8 cellular contexts compared by ENCODE assay signal in the genomic region with DNA sequence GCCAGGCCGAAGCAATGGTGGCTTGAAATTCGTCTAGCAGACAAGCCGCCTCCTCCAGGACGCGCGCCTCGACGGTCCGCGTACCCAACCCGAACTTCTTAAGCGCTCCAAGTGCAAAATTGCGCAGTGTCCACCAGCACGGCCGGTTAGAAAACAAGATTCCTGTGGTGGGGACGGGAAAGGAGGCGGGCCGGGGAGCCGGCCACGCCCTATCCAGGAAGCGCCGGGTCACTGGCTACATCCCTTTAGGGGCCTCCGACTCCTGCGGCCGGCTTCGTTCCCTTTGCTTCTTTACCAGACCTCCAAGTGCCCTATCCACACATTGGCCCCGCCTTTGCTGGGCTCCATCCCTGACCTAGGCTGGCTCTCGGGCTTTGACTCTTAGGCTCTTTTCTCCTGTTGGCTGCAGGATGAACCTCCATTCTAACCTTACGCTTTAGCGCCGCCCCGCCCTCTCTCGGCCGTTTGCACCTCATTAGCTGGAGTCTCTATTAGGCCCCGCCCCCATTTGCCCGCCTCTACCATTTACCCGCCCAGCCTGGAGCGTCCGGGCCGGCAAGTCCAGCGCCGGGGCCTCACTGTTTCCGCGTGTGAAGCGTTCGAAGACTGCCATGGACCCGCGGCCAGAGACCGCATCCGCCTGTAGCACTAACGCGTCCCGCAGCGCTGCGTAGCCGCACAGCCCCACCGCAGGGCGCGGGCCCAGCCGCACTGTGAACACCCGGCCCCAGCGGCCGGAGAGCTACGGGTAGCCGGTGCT. TPM values are rescaled to one million over a fixed set of nuclear protein-coding genes. Genes with fewer than 3 reads are reported as not detected.
DNase-seq lines count a peak whose midpoint lies in the region; ATAC-seq, FAIRE-seq and TF ChIP-seq lines count a peak whose summit lies in the region.
"Not testable (repeated sequence)": the region's sequence is repeated elsewhere in the genome, so short reads cannot be mapped to it uniquely, and the experiment has no call there.

No MANE protein-coding gene starts in this region.

- not testable (repeated sequence) for TF ChIP-seq RAD21 in GM12878 (IDR thresholded peaks at IDR 0.05; ENCODE audit: insufficient read depth, low read depth, low read length)

- peak overlapping the region; percentile 47; the same call in 1 of the 2 replicates for H3K4me3 ChIP-seq in GM12878
- peak overlapping the region; percentile 54 for H3K4me3 ChIP-seq in naive thymus-derived CD4-positive, alpha-beta T cell (ENCODE audit: low read length)

- not testable (repeated sequence) for BruUV-seq in GM12878 (replicated peaks; lab: Mats Ljungman, UMichigan)

- not testable (repeated sequence) for H3K27me3 ChIP-seq in GM12878 (replicated peaks in 1 of 2; ENCODE audit: control insufficient read depth in 2 of 2, insufficient read depth in 2 of 2, low read length in 1 of 2); naive thymus-derived CD4-positive, alpha-beta T cell (ENCODE audit: control insufficient read depth in 2 of 2, insufficient read depth in 2 of 2, low read length in 2 of 2)

- not testable (repeated sequence) for TF ChIP-seq POLR2A in GM12878 (IDR thresholded peaks at IDR 0.05; ENCODE audit: low read depth, low read length)

- DNase-seq in ELF-1 (ENCODE audit: low read depth, low spot score) = peak; percentile 97
- peak; percentile 69 for DNase-seq in HFFc6
- DNase-seq in NCI-H1930 (lab: John Stamatoyannopoulos, UW) = peak; percentile 29 to 56
- DNase-seq in UCSD-AML1 (lab: John Stamatoyannopoulos, UW; ENCODE audit: unreplicated experiment) = peak; percentile 72
- DNase-seq in GM12878 (ENCODE audit: low read depth, low spot score) = not testable (repeated sequence)
- DNase-seq in Right ventricle myocardium inferior (ENCODE audit: missing footprints) = peak; percentile 93
- DNase-seq in naive thymus-derived CD4-positive, alpha-beta T cell = peak in 6 of 9 donors; percentile 35 to 70 (median 52)
- peak in 44 of 49 donors; percentile 34 to 85 (median 64) for DNase-seq in substantia nigra (lab: John Stamatoyannopoulos, UW)

- intact Hi-C loops in GM12878 (cut with micrococcal nuclease; ENCODE audit: unreplicated experiment); naive thymus-derived CD4-positive, alpha-beta T cell (cut with micrococcal nuclease): not testable (repeated sequence)
- intact Hi-C loops in Right ventricle myocardium inferior (cut with DNase I) = loop anchor here (10.0 kb wide), 1 partner anchor 324 kb away; no protein-coding TSS in a partner anchor

- H3K27ac Mint-ChIP-seq in HFFc6 = peak overlapping the region; percentile 88
- peak overlapping the region; percentile 87 to 97 (median 90) for H3K27ac Mint-ChIP-seq in naive thymus-derived CD4-positive, alpha-beta T cell

- H3K9ac ChIP-seq in GM12878 (ENCODE audit: control insufficient read depth, insufficient read depth, low read length) = not testable (repeated sequence)

- peak overlapping the region; percentile 63 for H2AFZ ChIP-seq in GM12878 (ENCODE audit: control insufficient read depth, low read depth, low read length)

- SMC1A ChIA-PET in GM12878 (lab: Charles Lee; ENCODE audit: uncharacterized antibody, unreplicated experiment) = interaction anchor here (1.2 kb wide), 1 partner anchor 148 kb away, joined by 5 read pairs; no protein-coding TSS in a partner anchor

- peak overlapping the region; percentile 87 for H3K4me3 Mint-ChIP-seq in HFFc6
- peak overlapping the region; percentile 88 to 100 (median 94) for H3K4me3 Mint-ChIP-seq in naive thymus-derived CD4-positive, alpha-beta T cell

- not testable (repeated sequence) for TF ChIP-seq CTCF in HFFc6 (IDR thresholded peaks at IDR 0.05); GM12878 (IDR thresholded peaks at IDR 0.05 in 2 of 3, conservative IDR thresholded peaks at IDR 0.05 in 1 of 3; ENCODE audit: control insufficient read depth in 2 of 3, extremely low read depth in 1 of 3, insufficient read depth in 1 of 3, low read depth in 3 of 3, low read length in 3 of 3)

- CTCF ChIA-PET in GM12878 (lab: Yijun Ruan, JAX) = interaction anchor here (0.7 to 1.4 kb wide), 3 partner anchors 10 to 153 kb away, joined by 3 to 4 read pairs (median 3); no protein-coding TSS in a partner anchor
- CTCF ChIA-PET in naive thymus-derived CD4-positive, alpha-beta T cell (lab: Charles Lee) = interaction anchor here (1.3 kb wide), 1 partner anchor 61 kb away, joined by 3 read pairs; a partner anchor contains a TSS

- POLR2A ChIA-PET in GM12878 (lab: Charles Lee) = not testable (repeated sequence)
- POLR2A ChIA-PET in naive thymus-derived CD4-positive, alpha-beta T cell (lab: Charles Lee) = interaction anchor here (0.7 to 1.4 kb wide), 3 partner anchors 8 to 148 kb away, joined by 3 to 5 read pairs (median 5); no protein-coding TSS in a partner anchor

- 22% methylated on average over 65 of the region's 65 CpGs for WGBS in GM12878 (ENCODE audit: insufficient coverage, insufficient replicate concordance, low lambda C conversion rate, missing lambda C conversion rate)

- not testable (repeated sequence) for H3K79me2 ChIP-seq in GM12878 (ENCODE audit: control insufficient read depth, insufficient read depth, low read length)

- H3K27me3 Mint-ChIP-seq in HFFc6 (ENCODE audit: insufficient read depth) = not testable (repeated sequence)
- H3K27me3 Mint-ChIP-seq in naive thymus-derived CD4-positive, alpha-beta T cell = peaks cover 0 to 39% (median 0%) of the 10 kb centered on the region in 5 donors

- not testable (repeated sequence) for H3K27ac ChIP-seq in GM12878 (ENCODE audit: control insufficient read depth, insufficient read depth)
- H3K27ac ChIP-seq in naive thymus-derived CD4-positive, alpha-beta T cell (ENCODE audit: low read depth, low read length) = peak overlapping the region; percentile 72
- peak overlapping the region; percentile 59 for H3K27ac ChIP-seq in substantia nigra (ENCODE audit: low read depth, low read length, poor library complexity, severe bottlenecking)

- peak; percentile 85 for FAIRE-seq in GM12878 (lab: Jason Lieb, UNC)

- H3K4me2 ChIP-seq in GM12878 (ENCODE audit: control insufficient read depth, insufficient read depth) = peak overlapping the region; percentile 71

- H3K4me1 ChIP-seq in GM12878 (ENCODE audit: control insufficient read depth, insufficient read depth, low read length) = not testable (repeated sequence)
- peaks cover 26 to 40% of the 10 kb centered on the region in 2 donors for H3K4me1 ChIP-seq in naive thymus-derived CD4-positive, alpha-beta T cell (ENCODE audit: control insufficient read depth in 2 of 2, insufficient read depth in 2 of 2, low read length in 2 of 2)

- not testable (repeated sequence) for H4K20me1 ChIP-seq in GM12878 (ENCODE audit: control insufficient read depth, insufficient read depth)

- H3K36me3 Mint-ChIP-seq in HFFc6 (ENCODE audit: low read depth) = peaks cover 22% of the 10 kb centered on the region
- H3K36me3 Mint-ChIP-seq in naive thymus-derived CD4-positive, alpha-beta T cell = peaks cover 0 to 18% (median 3%) of the 10 kb centered on the region in 5 donors

- H3K36me3 ChIP-seq in GM12878 (ENCODE audit: control insufficient read depth in 2 of 2, insufficient read depth in 2 of 2, low read length in 1 of 2) = peaks cover 7 to 16% of the 10 kb centered on the region in 2 experiments; a peak in 3 of 4 replicates
- peaks cover 0 to 22% (median 8%) of the 10 kb centered on the region in 3 experiments for H3K36me3 ChIP-seq in naive thymus-derived CD4-positive, alpha-beta T cell (ENCODE audit: control insufficient read depth in 2 of 3, insufficient read depth in 3 of 3, low read length in 3 of 3)

- H3K9me3 ChIP-seq in GM12878 (replicated peaks; ENCODE audit: control insufficient read depth, insufficient read depth, low read length); naive thymus-derived CD4-positive, alpha-beta T cell (ENCODE audit: control insufficient read depth in 2 of 3, low read length in 3 of 3): not testable (repeated sequence)

- not testable (repeated sequence) for H3K9me3 Mint-ChIP-seq in HFFc6; naive thymus-derived CD4-positive, alpha-beta T cell

- peaks cover 52% of the 10 kb centered on the region for H3K4me1 Mint-ChIP-seq in HFFc6 (ENCODE audit: low read depth)
- peaks cover 48 to 71% (median 70%) of the 10 kb centered on the region in 7 donors for H3K4me1 Mint-ChIP-seq in naive thymus-derived CD4-positive, alpha-beta T cell

- in situ Hi-C loops in GM12878 (cut with MboI) = loop anchor here (5.0 kb wide), 1 partner anchor 321 kb away; no protein-coding TSS in a partner anchor

- RAD21 ChIA-PET in GM12878 (lab: Charles Lee; ENCODE audit: unreplicated experiment) = interaction anchor here (1.1 kb wide), 1 partner anchor 60 kb away, joined by 3 read pairs; a partner anchor contains a TSS

- not testable (repeated sequence) for TF ChIP-seq EP300 in GM12878 (IDR thresholded peaks at IDR 0.05; ENCODE audit: borderline replicate concordance in 1 of 2, control insufficient read depth in 1 of 2, low read depth in 2 of 2, low read length in 2 of 2)

- ATAC-seq in GM12878 (peak; percentile 83), Right ventricle myocardium inferior (peak; percentile 92)
- ATAC-seq in naive thymus-derived CD4-positive, alpha-beta T cell = peak; percentile 83

RNA-seq across cellular contexts. Expression of a gene that starts 11.8 kb away (rescaled TPM):
- total RNA-seq in HFFc6 (2021; fragmentation: NEBNext Ultra II Directional; extraction: Animal tissue kit (Norgen Biotek cat#: 25700)) = 10 to 100 TPM; 56.0 to 72.0 (median 60.1) TPM
- total RNA-seq in GM12878 (2013; cell fraction: nucleolus; rRNA removed) = 57.7 and 67.3 TPM in 2 replicates
- total RNA-seq in GM12878 (2014; rRNA removed) (80.9 and 91.8 TPM in 2 replicates), GM12878 (2014; rRNA removed; fragmentation: Illumina TruSeq; extraction: Trizol) (57.7 and 62.5 TPM in 2 replicates), GM12878 (2021) (89.3 and 90.9 TPM in 2 replicates), Right ventricle myocardium inferior (68.0 TPM)
- polyA plus RNA-seq in GM12878 (2011; ENCODE audit: low read depth) = 21.1 TPM
- polyA plus RNA-seq in GM12878 (2011; rRNA removed) (20.1 and 35.1 TPM in 2 replicates), GM12878 (2014; fragmentation: Illumina TruSeq; extraction: Trizol) (20.3 and 49.6 TPM in 2 replicates), GM12878 (2014; fragmentation: Nextera tagmentation; extraction: Ambion mirVana) (10 to 100 TPM in 1 of 2 experiments, 1 to 10 TPM in 1; 8.6 to 34.9 TPM), GM12878 (2014; rRNA removed) (88.6 and 94.4 TPM in 2 replicates), GM12878 (2016; fragmentation: Nextera tagmentation; extraction: Ambion mirVana) (10 to 100 TPM; 71.1 to 93.0 TPM)
- polyA plus RNA-seq in GM12878 (2011; cell fraction: cytosol; rRNA removed) = 50.5 and 76.9 TPM in 2 replicates
- 87.9 and 107 TPM in 2 replicates for polyA plus RNA-seq in GM12878 (2011; cell fraction: nucleus; rRNA removed)
- 47.4 and 50.4 TPM in 2 replicates for polyA plus RNA-seq in GM12878 (2012)
- polyA minus RNA-seq in GM12878 (2011; rRNA and poly(A)+ RNA removed) = 28.0 and 58.9 TPM in 2 replicates
- polyA minus RNA-seq in GM12878 (2011; cell fraction: cytosol; rRNA and poly(A)+ RNA removed) = 25.8 and 29.5 TPM in 2 replicates
- polyA minus RNA-seq in GM12878 (2011; cell fraction: nucleus; rRNA and poly(A)+ RNA removed) = 23.2 and 46.2 TPM in 2 replicates
- total RNA-seq in naive thymus-derived CD4-positive, alpha-beta T cell = 100 to 1,000 TPM; 122 to 239 (median 157) TPM
- polyA plus RNA-seq in naive thymus-derived CD4-positive, alpha-beta T cell = 100 to 1,000 TPM; 154 to 254 TPM

RNA-seq across cellular contexts. Expression of a gene that starts 32.8 kb away (rescaled TPM):
- 10 to 100 TPM; 20.4 to 26.4 (median 22.0) TPM for total RNA-seq in HFFc6 (2021; fragmentation: NEBNext Ultra II Directional; extraction: Animal tissue kit (Norgen Biotek cat#: 25700))
- 5.2 and 5.7 TPM in 2 replicates for total RNA-seq in GM12878 (2013; cell fraction: nucleolus; rRNA removed)
- total RNA-seq in GM12878 (2014; rRNA removed) (27.8 and 30.4 TPM in 2 replicates), GM12878 (2014; rRNA removed; fragmentation: Illumina TruSeq; extraction: Trizol) (9.8 and 11.5 TPM in 2 replicates), GM12878 (2021) (32.9 and 38.2 TPM in 2 replicates), Right ventricle myocardium inferior (13.3 TPM)
- 11.8 TPM for polyA plus RNA-seq in GM12878 (2011; ENCODE audit: low read depth)
- polyA plus RNA-seq in GM12878 (2011; rRNA removed) (14.9 and 25.1 TPM in 2 replicates), GM12878 (2014; fragmentation: Illumina TruSeq; extraction: Trizol) (3.5 and 13.7 TPM in 2 replicates), GM12878 (2014; fragmentation: Nextera tagmentation; extraction: Ambion mirVana) (1 to 10 TPM in 1 of 2 experiments, under 1 TPM in 1; 0.60 to 3.2 TPM), GM12878 (2014; rRNA removed) (43.1 and 51.5 TPM in 2 replicates), GM12878 (2016; fragmentation: Nextera tagmentation; extraction: Ambion mirVana) (10 to 100 TPM; 47.9 to 50.0 TPM)
- polyA plus RNA-seq in GM12878 (2011; cell fraction: cytosol; rRNA removed) = 40.3 and 56.5 TPM in 2 replicates
- 38.3 and 42.5 TPM in 2 replicates for polyA plus RNA-seq in GM12878 (2011; cell fraction: nucleus; rRNA removed)
- polyA plus RNA-seq in GM12878 (2012) = 26.6 and 31.5 TPM in 2 replicates
- polyA minus RNA-seq in GM12878 (2011; rRNA and poly(A)+ RNA removed) = 10.3 and 16.6 TPM in 2 replicates
- 3.3 and 6.8 TPM in 2 replicates for polyA minus RNA-seq in GM12878 (2011; cell fraction: cytosol; rRNA and poly(A)+ RNA removed)
- polyA minus RNA-seq in GM12878 (2011; cell fraction: nucleus; rRNA and poly(A)+ RNA removed) = 4.6 and 5.7 TPM in 2 replicates
- 10 to 100 TPM; 37.6 to 63.0 (median 52.5) TPM for total RNA-seq in naive thymus-derived CD4-positive, alpha-beta T cell
- 10 to 100 TPM; 54.7 to 65.2 TPM for polyA plus RNA-seq in naive thymus-derived CD4-positive, alpha-beta T cell

RNA-seq across cellular contexts. Expression of a gene that starts 35.5 kb away (rescaled TPM):
- not detected for total RNA-seq in HFFc6 (2021; fragmentation: NEBNext Ultra II Directional; extraction: Animal tissue kit (Norgen Biotek cat#: 25700))
- 2.6 and 3.0 TPM in 2 replicates for total RNA-seq in GM12878 (2013; cell fraction: nucleolus; rRNA removed)
- total RNA-seq in GM12878 (2014; rRNA removed) (0.33 and 0.40 TPM in 2 replicates), GM12878 (2014; rRNA removed; fragmentation: Illumina TruSeq; extraction: Trizol) (not detected in 2 replicates), GM12878 (2021) (0.92 TPM in 1 of 2 replicates, not detected in the other), Right ventricle myocardium inferior (not detected)
- not detected for polyA plus RNA-seq in GM12878 (2011; ENCODE audit: low read depth)
- polyA plus RNA-seq in GM12878 (2011; rRNA removed) (0.16 and 0.39 TPM in 2 replicates), GM12878 (2014; fragmentation: Illumina TruSeq; extraction: Trizol) (not detected in 2 replicates), GM12878 (2014; fragmentation: Nextera tagmentation; extraction: Ambion mirVana) (1 to 10 TPM; 1.4 to 1.6 TPM), GM12878 (2014; rRNA removed) (0.36 TPM in 1 of 2 replicates, not detected in the other), GM12878 (2016; fragmentation: Nextera tagmentation; extraction: Ambion mirVana) (1 to 10 TPM; 1.6 to 2.7 TPM)
- polyA plus RNA-seq in GM12878 (2011; cell fraction: cytosol; rRNA removed) = 0.52 TPM in 1 of 2 replicates, not detected in the other
- polyA plus RNA-seq in GM12878 (2011; cell fraction: nucleus; rRNA removed) = 0.63 and 1.2 TPM in 2 replicates
- polyA plus RNA-seq in GM12878 (2012) = 0.49 and 0.74 TPM in 2 replicates
- polyA minus RNA-seq in GM12878 (2011; rRNA and poly(A)+ RNA removed) = not detected in 2 replicates
- polyA minus RNA-seq in GM12878 (2011; cell fraction: cytosol; rRNA and poly(A)+ RNA removed) = not detected in 2 replicates
- polyA minus RNA-seq in GM12878 (2011; cell fraction: nucleus; rRNA and poly(A)+ RNA removed) = 0.97 TPM in 1 of 2 replicates, not detected in the other
- total RNA-seq in naive thymus-derived CD4-positive, alpha-beta T cell = 1 to 10 TPM in 2 of 5 experiments, not detected in 3; 4.9 to 7.2 TPM
- not detected for polyA plus RNA-seq in naive thymus-derived CD4-positive, alpha-beta T cell

RNA-seq across cellular contexts. Expression of a gene that starts 39.4 kb away (rescaled TPM):
- not detected for total RNA-seq in HFFc6 (2021; fragmentation: NEBNext Ultra II Directional; extraction: Animal tissue kit (Norgen Biotek cat#: 25700))
- not detected in 2 replicates for total RNA-seq in GM12878 (2013; cell fraction: nucleolus; rRNA removed)
- total RNA-seq in GM12878 (2014; rRNA removed) = not detected in 2 replicates
- not detected in 2 replicates for total RNA-seq in GM12878 (2014; rRNA removed; fragmentation: Illumina TruSeq; extraction: Trizol)
- total RNA-seq in GM12878 (2021) = 0.58 and 0.97 TPM in 2 replicates
- polyA plus RNA-seq in GM12878 (2011; ENCODE audit: low read depth) = not detected
- polyA plus RNA-seq in GM12878 (2011; rRNA removed) = not detected in 2 replicates
- not detected in 2 replicates for polyA plus RNA-seq in GM12878 (2011; cell fraction: cytosol; rRNA removed)
- polyA plus RNA-seq in GM12878 (2011; cell fraction: nucleus; rRNA removed) = not detected in 2 replicates
- polyA plus RNA-seq in GM12878 (2012) = not detected in 2 replicates
- polyA plus RNA-seq in GM12878 (2014; fragmentation: Illumina TruSeq; extraction: Trizol) = not detected in 2 replicates
- polyA plus RNA-seq in GM12878 (2014; fragmentation: Nextera tagmentation; extraction: Ambion mirVana) = not detected
- not detected in 2 replicates for polyA plus RNA-seq in GM12878 (2014; rRNA removed)
- polyA plus RNA-seq in GM12878 (2016; fragmentation: Nextera tagmentation; extraction: Ambion mirVana) = not detected
- polyA minus RNA-seq in GM12878 (2011; rRNA and poly(A)+ RNA removed) = not detected in 2 replicates
- not detected in 2 replicates for polyA minus RNA-seq in GM12878 (2011; cell fraction: cytosol; rRNA and poly(A)+ RNA removed)
- not detected in 2 replicates for polyA minus RNA-seq in GM12878 (2011; cell fraction: nucleus; rRNA and poly(A)+ RNA removed)
- total RNA-seq in Right ventricle myocardium inferior = not detected
- under 1 TPM in 3 of 5 experiments, not detected in 2; 0.19 to 0.43 (median 0.27) TPM for total RNA-seq in naive thymus-derived CD4-positive, alpha-beta T cell
- polyA plus RNA-seq in naive thymus-derived CD4-positive, alpha-beta T cell = not detected

RNA-seq across cellular contexts. Expression of a gene that starts 59.8 kb away (rescaled TPM):
- total RNA-seq in HFFc6 (2021; fragmentation: NEBNext Ultra II Directional; extraction: Animal tissue kit (Norgen Biotek cat#: 25700)) = 100 to 1,000 TPM in 4 of 6 experiments, 10 to 100 TPM in 2; 87.8 to 120 (median 104) TPM
- total RNA-seq in GM12878 (2013; cell fraction: nucleolus; rRNA removed) = 37.6 and 39.8 TPM in 2 replicates
- total RNA-seq in GM12878 (2014; rRNA removed) (260 and 299 TPM in 2 replicates), GM12878 (2014; rRNA removed; fragmentation: Illumina TruSeq; extraction: Trizol) (130 and 137 TPM in 2 replicates), GM12878 (2021) (186 and 196 TPM in 2 replicates), Right ventricle myocardium inferior (32.4 TPM)
- 42.1 TPM for polyA plus RNA-seq in GM12878 (2011; ENCODE audit: low read depth)
- polyA plus RNA-seq in GM12878 (2011; rRNA removed) (115 and 219 TPM in 2 replicates), GM12878 (2014; fragmentation: Illumina TruSeq; extraction: Trizol) (164 and 166 TPM in 2 replicates), GM12878 (2014; fragmentation: Nextera tagmentation; extraction: Ambion mirVana) (10 to 100 TPM; 14.8 to 32.8 TPM), GM12878 (2014; rRNA removed) (297 and 367 TPM in 2 replicates), GM12878 (2016; fragmentation: Nextera tagmentation; extraction: Ambion mirVana) (100 to 1,000 TPM; 241 to 257 TPM)
- polyA plus RNA-seq in GM12878 (2011; cell fraction: cytosol; rRNA removed) = 158 and 310 TPM in 2 replicates
- 351 and 467 TPM in 2 replicates for polyA plus RNA-seq in GM12878 (2011; cell fraction: nucleus; rRNA removed)
- 117 and 145 TPM in 2 replicates for polyA plus RNA-seq in GM12878 (2012)
- 181 and 241 TPM in 2 replicates for polyA minus RNA-seq in GM12878 (2011; rRNA and poly(A)+ RNA removed)
- 81.0 and 81.1 TPM in 2 replicates for polyA minus RNA-seq in GM12878 (2011; cell fraction: cytosol; rRNA and poly(A)+ RNA removed)
- 63.2 and 95.8 TPM in 2 replicates for polyA minus RNA-seq in GM12878 (2011; cell fraction: nucleus; rRNA and poly(A)+ RNA removed)
- total RNA-seq in naive thymus-derived CD4-positive, alpha-beta T cell = 100 to 1,000 TPM in 1 of 5 experiments, 10 to 100 TPM in 4; 64.1 to 166 (median 72.7) TPM
- 10 to 100 TPM; 44.1 to 57.2 TPM for polyA plus RNA-seq in naive thymus-derived CD4-positive, alpha-beta T cell
